2 cellular contexts compared by ENCODE assay signal in the genomic region with DNA sequence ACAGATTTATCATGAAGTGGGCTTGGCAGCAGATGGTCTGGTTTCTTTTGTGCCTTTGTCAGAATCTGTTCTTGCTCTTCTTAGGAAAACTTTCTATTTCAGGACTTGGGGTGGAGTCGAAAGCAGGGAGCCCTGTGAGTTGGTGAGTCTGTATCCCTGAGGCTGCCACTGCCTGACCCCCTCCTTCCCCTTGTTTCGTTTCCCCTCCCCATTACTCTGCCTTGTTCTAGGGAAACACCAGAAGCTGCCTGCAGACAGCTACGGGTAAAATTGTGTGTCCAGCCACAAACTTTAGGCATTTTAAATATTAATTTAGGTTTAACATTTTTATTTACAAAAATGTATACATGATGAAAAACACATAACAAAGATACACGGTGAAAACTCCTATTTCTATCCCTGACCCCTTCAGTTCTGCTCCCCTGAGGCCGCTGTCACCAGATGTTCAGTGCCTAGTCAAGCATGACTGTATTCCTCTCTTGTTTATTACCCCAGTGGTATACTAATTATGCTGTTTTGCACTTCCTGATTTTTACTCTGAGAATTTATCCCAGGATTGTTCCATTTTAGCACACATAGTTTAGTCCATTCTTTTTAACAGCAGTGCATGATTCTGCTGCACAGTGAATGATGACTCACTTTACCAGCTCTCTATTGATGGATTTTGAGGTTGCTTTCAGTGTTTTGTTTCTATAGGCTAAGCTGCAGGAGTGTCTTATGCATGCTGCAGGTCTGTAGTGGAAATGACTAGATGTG.
TF ChIP-seq lines count a peak whose summit lies in the region.

No MANE protein-coding gene starts in this region.

TF ChIP-seq in Ishikawa, 13 proteins besides CTCF, POLR2A, EP300 and RAD21:
- TF ChIP-seq, protein P1, sequence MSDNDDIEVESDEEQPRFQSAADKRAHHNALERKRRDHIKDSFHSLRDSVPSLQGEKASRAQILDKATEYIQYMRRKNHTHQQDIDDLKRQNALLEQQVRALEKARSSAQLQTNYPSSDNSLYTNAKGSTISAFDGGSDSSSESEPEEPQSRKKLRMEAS (IDR thresholded peaks at IDR 0.05) = 0 out of 2 replicates have a peak, but pooled peaks have one; percentile 17
- TF ChIP-seq YY1 (IDR thresholded peaks at IDR 0.05; ENCODE audit: low read depth) = no peak

TF ChIP-seq in GM12878, 131 proteins besides CTCF, POLR2A, EP300 and RAD21 (continued from another document and continues in another):
- TF ChIP-seq, protein P1 (IDR thresholded peaks at IDR 0.05; ENCODE audit: low read depth, low read length) = no peak
- TF ChIP-seq, protein P2, sequence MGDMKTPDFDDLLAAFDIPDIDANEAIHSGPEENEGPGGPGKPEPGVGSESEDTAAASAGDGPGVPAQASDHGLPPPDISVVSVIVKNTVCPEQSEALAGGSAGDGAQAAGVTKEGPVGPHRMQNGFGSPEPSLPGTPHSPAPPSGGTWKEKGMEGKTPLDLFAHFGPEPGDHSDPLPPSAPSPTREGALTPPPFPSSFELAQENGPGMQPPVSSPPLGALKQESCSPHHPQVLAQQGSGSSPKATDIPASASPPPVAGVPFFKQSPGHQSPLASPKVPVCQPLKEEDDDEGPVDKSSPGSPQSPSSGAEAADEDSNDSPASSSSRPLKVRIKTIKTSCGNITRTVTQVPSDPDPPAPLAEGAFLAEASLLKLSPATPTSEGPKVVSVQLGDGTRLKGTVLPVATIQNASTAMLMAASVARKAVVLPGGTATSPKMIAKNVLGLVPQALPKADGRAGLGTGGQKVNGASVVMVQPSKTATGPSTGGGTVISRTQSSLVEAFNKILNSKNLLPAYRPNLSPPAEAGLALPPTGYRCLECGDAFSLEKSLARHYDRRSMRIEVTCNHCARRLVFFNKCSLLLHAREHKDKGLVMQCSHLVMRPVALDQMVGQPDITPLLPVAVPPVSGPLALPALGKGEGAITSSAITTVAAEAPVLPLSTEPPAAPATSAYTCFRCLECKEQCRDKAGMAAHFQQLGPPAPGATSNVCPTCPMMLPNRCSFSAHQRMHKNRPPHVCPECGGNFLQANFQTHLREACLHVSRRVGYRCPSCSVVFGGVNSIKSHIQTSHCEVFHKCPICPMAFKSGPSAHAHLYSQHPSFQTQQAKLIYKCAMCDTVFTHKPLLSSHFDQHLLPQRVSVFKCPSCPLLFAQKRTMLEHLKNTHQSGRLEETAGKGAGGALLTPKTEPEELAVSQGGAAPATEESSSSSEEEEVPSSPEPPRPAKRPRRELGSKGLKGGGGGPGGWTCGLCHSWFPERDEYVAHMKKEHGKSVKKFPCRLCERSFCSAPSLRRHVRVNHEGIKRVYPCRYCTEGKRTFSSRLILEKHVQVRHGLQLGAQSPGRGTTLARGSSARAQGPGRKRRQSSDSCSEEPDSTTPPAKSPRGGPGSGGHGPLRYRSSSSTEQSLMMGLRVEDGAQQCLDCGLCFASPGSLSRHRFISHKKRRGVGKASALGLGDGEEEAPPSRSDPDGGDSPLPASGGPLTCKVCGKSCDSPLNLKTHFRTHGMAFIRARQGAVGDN (IDR thresholded peaks at IDR 0.05) = peak; percentile 22; the same call in 1 of the 2 replicates
- TF ChIP-seq TCF12 (IDR thresholded peaks at IDR 0.05; ENCODE audit: low read depth, low read length) (0 out of 2 replicates have a peak, but pooled peaks have one; percentile 41), BMI1 (IDR thresholded peaks at IDR 0.05; ENCODE audit: borderline replicate concordance) (peak; percentile 28; the same call in 1 of the 2 replicates), SPI1 (IDR thresholded peaks at IDR 0.05; ENCODE audit: borderline replicate concordance, insufficient read depth, low read depth, low read length) (peak; percentile 72), KDM1A (IDR thresholded peaks at IDR 0.05; ENCODE audit: borderline replicate concordance) (no peak), PAX8 (IDR thresholded peaks at IDR 0.05) (peak; percentile 99), MTA2 (IDR thresholded peaks at IDR 0.05; ENCODE audit: low read depth) (peak; percentile 55; the same call in 1 of the 2 replicates), NR2F1 (conservative IDR thresholded peaks at IDR 0.05) (0 out of 2 replicates have a peak, but pooled peaks have one; percentile 7), IKZF2 (IDR thresholded peaks at IDR 0.05) (peak; percentile 62 to 71; a peak in 3 of 4 replicates), BHLHE40 (IDR thresholded peaks at IDR 0.05; ENCODE audit: borderline replicate concordance in 1 of 2, low read depth in 2 of 2, low read length in 1 of 2) (peak in 1 of 2 experiments; percentile 16; a peak in 1 of 4 replicates), PAX5 (IDR thresholded peaks at IDR 0.05; ENCODE audit: borderline replicate concordance, low read depth, low read length) (peak; percentile 97), EZH2 (IDR thresholded peaks at IDR 0.05; ENCODE audit: borderline replicate concordance, control insufficient read depth, low read depth, low read length) (no peak), JUNB (IDR thresholded peaks at IDR 0.05) (peak; percentile 15; the same call in 1 of the 2 replicates), NFIC (IDR thresholded peaks at IDR 0.05; ENCODE audit: low read depth, low read length) (peak; percentile 55), MEF2B (IDR thresholded peaks at IDR 0.05; ENCODE audit: partially characterized antibody, poor library complexity, severe bottlenecking) (peak; percentile 89), EED (IDR thresholded peaks at IDR 0.05; ENCODE audit: low read depth) (peak; percentile 32; the same call in 1 of the 2 replicates), ATF7 (IDR thresholded peaks at IDR 0.05; ENCODE audit: low read depth) (peak; percentile 62), SMAD1 (IDR thresholded peaks at IDR 0.05; ENCODE audit: low read depth, partially characterized antibody) (peak; percentile 28), STAT3 (IDR thresholded peaks at IDR 0.05; ENCODE audit: low read depth, low read length) (no peak)
- TF ChIP-seq, protein P3, sequence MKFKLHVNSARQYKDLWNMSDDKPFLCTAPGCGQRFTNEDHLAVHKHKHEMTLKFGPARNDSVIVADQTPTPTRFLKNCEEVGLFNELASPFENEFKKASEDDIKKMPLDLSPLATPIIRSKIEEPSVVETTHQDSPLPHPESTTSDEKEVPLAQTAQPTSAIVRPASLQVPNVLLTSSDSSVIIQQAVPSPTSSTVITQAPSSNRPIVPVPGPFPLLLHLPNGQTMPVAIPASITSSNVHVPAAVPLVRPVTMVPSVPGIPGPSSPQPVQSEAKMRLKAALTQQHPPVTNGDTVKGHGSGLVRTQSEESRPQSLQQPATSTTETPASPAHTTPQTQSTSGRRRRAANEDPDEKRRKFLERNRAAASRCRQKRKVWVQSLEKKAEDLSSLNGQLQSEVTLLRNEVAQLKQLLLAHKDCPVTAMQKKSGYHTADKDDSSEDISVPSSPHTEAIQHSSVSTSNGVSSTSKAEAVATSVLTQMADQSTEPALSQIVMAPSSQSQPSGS (IDR thresholded peaks at IDR 0.05; ENCODE audit: low read length) = no peak
- TF ChIP-seq, protein P4, sequence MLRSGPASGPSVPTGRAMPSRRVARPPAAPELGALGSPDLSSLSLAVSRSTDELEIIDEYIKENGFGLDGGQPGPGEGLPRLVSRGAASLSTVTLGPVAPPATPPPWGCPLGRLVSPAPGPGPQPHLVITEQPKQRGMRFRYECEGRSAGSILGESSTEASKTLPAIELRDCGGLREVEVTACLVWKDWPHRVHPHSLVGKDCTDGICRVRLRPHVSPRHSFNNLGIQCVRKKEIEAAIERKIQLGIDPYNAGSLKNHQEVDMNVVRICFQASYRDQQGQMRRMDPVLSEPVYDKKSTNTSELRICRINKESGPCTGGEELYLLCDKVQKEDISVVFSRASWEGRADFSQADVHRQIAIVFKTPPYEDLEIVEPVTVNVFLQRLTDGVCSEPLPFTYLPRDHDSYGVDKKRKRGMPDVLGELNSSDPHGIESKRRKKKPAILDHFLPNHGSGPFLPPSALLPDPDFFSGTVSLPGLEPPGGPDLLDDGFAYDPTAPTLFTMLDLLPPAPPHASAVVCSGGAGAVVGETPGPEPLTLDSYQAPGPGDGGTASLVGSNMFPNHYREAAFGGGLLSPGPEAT (IDR thresholded peaks at IDR 0.05; ENCODE audit: low read depth) = peak; percentile 53; the same call in 1 of the 2 replicates
- TF ChIP-seq, protein P5, sequence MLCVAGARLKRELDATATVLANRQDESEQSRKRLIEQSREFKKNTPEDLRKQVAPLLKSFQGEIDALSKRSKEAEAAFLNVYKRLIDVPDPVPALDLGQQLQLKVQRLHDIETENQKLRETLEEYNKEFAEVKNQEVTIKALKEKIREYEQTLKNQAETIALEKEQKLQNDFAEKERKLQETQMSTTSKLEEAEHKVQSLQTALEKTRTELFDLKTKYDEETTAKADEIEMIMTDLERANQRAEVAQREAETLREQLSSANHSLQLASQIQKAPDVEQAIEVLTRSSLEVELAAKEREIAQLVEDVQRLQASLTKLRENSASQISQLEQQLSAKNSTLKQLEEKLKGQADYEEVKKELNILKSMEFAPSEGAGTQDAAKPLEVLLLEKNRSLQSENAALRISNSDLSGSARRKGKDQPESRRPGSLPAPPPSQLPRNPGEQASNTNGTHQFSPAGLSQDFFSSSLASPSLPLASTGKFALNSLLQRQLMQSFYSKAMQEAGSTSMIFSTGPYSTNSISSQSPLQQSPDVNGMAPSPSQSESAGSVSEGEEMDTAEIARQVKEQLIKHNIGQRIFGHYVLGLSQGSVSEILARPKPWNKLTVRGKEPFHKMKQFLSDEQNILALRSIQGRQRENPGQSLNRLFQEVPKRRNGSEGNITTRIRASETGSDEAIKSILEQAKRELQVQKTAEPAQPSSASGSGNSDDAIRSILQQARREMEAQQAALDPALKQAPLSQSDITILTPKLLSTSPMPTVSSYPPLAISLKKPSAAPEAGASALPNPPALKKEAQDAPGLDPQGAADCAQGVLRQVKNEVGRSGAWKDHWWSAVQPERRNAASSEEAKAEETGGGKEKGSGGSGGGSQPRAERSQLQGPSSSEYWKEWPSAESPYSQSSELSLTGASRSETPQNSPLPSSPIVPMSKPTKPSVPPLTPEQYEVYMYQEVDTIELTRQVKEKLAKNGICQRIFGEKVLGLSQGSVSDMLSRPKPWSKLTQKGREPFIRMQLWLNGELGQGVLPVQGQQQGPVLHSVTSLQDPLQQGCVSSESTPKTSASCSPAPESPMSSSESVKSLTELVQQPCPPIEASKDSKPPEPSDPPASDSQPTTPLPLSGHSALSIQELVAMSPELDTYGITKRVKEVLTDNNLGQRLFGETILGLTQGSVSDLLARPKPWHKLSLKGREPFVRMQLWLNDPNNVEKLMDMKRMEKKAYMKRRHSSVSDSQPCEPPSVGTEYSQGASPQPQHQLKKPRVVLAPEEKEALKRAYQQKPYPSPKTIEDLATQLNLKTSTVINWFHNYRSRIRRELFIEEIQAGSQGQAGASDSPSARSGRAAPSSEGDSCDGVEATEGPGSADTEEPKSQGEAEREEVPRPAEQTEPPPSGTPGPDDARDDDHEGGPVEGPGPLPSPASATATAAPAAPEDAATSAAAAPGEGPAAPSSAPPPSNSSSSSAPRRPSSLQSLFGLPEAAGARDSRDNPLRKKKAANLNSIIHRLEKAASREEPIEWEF (IDR thresholded peaks at IDR 0.05; ENCODE audit: insufficient replicate concordance, low read depth, low read length) = peak; percentile 31
- TF ChIP-seq, protein P6, sequence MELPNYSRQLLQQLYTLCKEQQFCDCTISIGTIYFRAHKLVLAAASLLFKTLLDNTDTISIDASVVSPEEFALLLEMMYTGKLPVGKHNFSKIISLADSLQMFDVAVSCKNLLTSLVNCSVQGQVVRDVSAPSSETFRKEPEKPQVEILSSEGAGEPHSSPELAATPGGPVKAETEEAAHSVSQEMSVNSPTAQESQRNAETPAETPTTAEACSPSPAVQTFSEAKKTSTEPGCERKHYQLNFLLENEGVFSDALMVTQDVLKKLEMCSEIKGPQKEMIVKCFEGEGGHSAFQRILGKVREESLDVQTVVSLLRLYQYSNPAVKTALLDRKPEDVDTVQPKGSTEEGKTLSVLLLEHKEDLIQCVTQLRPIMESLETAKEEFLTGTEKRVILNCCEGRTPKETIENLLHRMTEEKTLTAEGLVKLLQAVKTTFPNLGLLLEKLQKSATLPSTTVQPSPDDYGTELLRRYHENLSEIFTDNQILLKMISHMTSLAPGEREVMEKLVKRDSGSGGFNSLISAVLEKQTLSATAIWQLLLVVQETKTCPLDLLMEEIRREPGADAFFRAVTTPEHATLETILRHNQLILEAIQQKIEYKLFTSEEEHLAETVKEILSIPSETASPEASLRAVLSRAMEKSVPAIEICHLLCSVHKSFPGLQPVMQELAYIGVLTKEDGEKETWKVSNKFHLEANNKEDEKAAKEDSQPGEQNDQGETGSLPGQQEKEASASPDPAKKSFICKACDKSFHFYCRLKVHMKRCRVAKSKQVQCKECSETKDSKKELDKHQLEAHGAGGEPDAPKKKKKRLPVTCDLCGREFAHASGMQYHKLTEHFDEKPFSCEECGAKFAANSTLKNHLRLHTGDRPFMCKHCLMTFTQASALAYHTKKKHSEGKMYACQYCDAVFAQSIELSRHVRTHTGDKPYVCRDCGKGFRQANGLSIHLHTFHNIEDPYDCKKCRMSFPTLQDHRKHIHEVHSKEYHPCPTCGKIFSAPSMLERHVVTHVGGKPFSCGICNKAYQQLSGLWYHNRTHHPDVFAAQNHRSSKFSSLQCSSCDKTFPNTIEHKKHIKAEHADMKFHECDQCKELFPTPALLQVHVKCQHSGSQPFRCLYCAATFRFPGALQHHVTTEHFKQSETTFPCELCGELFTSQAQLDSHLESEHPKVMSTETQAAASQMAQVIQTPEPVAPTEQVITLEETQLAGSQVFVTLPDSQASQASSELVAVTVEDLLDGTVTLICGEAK (IDR thresholded peaks at IDR 0.05; ENCODE audit: borderline replicate concordance) = no peak
- TF ChIP-seq, protein P7, sequence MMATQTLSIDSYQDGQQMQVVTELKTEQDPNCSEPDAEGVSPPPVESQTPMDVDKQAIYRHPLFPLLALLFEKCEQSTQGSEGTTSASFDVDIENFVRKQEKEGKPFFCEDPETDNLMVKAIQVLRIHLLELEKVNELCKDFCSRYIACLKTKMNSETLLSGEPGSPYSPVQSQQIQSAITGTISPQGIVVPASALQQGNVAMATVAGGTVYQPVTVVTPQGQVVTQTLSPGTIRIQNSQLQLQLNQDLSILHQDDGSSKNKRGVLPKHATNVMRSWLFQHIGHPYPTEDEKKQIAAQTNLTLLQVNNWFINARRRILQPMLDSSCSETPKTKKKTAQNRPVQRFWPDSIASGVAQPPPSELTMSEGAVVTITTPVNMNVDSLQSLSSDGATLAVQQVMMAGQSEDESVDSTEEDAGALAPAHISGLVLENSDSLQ (IDR thresholded peaks at IDR 0.05) = 0 out of 2 replicates have a peak, but pooled peaks have one; percentile 20
